Comparison of ENCODE assay signal across 9 cellular contexts in genomic region chr1:26537951-26538352, GRCh38. TPM values are rescaled to one million over a fixed set of nuclear protein-coding genes. Genes with fewer than 3 reads are reported as not detected.
DNase-seq lines count a peak whose midpoint lies in the region; ATAC-seq, FAIRE-seq and TF ChIP-seq lines count a peak whose summit lies in the region.
"Had no signal": no experiment of that assay in that cellular context is flagged by ENCODE, and none has a peak within 500 bp of the region (broad histone marks: within the 10 kb centered on the region; RNA-seq: fewer than 3 reads in every experiment).

No MANE protein-coding gene starts in this region.

- peak; percentile 45; the same call in 1 of the 2 replicates for TF ChIP-seq CTCF in GM12875 (IDR thresholded peaks at IDR 0.05; ENCODE audit: borderline replicate concordance, insufficient read depth, low read depth, low read length)
- peak in 2 of 5 experiments; percentile 12 to 19 for TF ChIP-seq CTCF in transverse colon (IDR thresholded peaks at IDR 0.05)
- TF ChIP-seq CTCF in BE2C (IDR thresholded peaks at IDR 0.05; ENCODE audit: low read depth, low read length) = no peak

- H3K4me1 ChIP-seq in transverse colon (peaks cover 15 to 77% (median 33%) of the 10 kb centered on the region in 4 donors), BE2C (no peaks in the 10 kb centered on the region; the same call in 1 of the 2 replicates)

- H3K4me3 ChIP-seq in GM12875 (ENCODE audit: low read depth, low read length) = no peak overlapping the region
- H3K4me3 ChIP-seq in transverse colon = no peak overlapping the region
- H3K4me3 ChIP-seq in BE2C (ENCODE audit: low read depth, low read length) = no peak overlapping the region

- DNase-seq in AG08396 (ENCODE audit: low spot score) (peak; percentile 60), SK-MEL-5 (ENCODE audit: low read depth, low spot score) (peak; percentile 53), frontal cortex (ENCODE audit: low spot score in 2 of 2) (peak; percentile 48 to 51), transverse colon (peak; percentile 60), NCI-H1694 treated with DMSO at 0.1 percent for 48 hours (lab: John Stamatoyannopoulos, UW) (no peak), BE2C (no peak)

- peak overlapping the region; percentile 38 to 72 (median 56) for H3K27ac ChIP-seq in transverse colon

- in situ Hi-C loops in SK-MEL-5 (cut with HindIII; ENCODE audit: low pct_unique_long_range_greater_than_20kb, low sequenced_read_pairs) (no loop called here), transverse colon (cut with MboI; ENCODE audit: low pct_ligation_motif_present in 1 of 4, low pct_unique_long_range_greater_than_20kb in 1 of 4, low sequenced_read_pairs in 3 of 4) (no loop called here)

- intact Hi-C loops in transverse colon (cut with DNase I; ENCODE audit: low total_unique reads) = no loop called here

- H3K27me3 ChIP-seq in transverse colon (no peaks in the 10 kb centered on the region), BE2C (no peaks in the 10 kb centered on the region)

- H3K9me3 ChIP-seq in transverse colon = no peaks in the 10 kb centered on the region
- no peaks in the 10 kb centered on the region for H3K9me3 ChIP-seq in BE2C

- FAIRE-seq in frontal cortex (lab: Jason Lieb, UNC) = no peak
- FAIRE-seq: endometrium had no signal

- H3K36me3 ChIP-seq in transverse colon (no peaks in the 10 kb centered on the region), BE2C (no peaks in the 10 kb centered on the region)

- WGBS in transverse colon (ENCODE audit: low coverage in 1 of 2), 2 donors = 28 to 33% methylated on average over 1 to 2 of the region's 2 CpGs

- no peak for ATAC-seq in GM21360 (IDR thresholded peaks at IDR 0.05; ENCODE audit: unreplicated experiment)

- no peak for TF ChIP-seq POLR2A in transverse colon (IDR thresholded peaks at IDR 0.05)

- TF ChIP-seq EP300 in transverse colon (IDR thresholded peaks at IDR 0.05; ENCODE audit: low read depth) = no peak

RNA-seq across cellular contexts. Expression of gene RPS6KA1, which starts 8.4 kb away (rescaled TPM):
- total RNA-seq in SK-MEL-5 (2014; rRNA removed; shearing (Covaris generic)) = 19.3 and 20.6 TPM in 2 replicates
- 19.4 and 36.7 TPM in 2 replicates for polyA plus RNA-seq in SK-MEL-5 (2015; cell fraction: cytosol; rRNA removed)
- polyA plus RNA-seq in SK-MEL-5 (2015; cell fraction: nucleus; rRNA removed) = 14.9 and 27.5 TPM in 2 replicates
- total RNA-seq in frontal cortex (3.3 TPM), transverse colon (100 to 1,000 TPM; 153 to 202 (median 174) TPM)
- polyA plus RNA-seq in BE2C (2012; ENCODE audit: insufficient read depth, insufficient read length, low read depth) = 4.7 TPM

Comparison
In these comparisons a context has a peak if more than half of its experiments do, and no peak if none do; other contexts are left out.
1. DNase-seq: peak in AG08396 (single experiment), SK-MEL-5 (single experiment), frontal cortex (2 of 2) and transverse colon (single experiment); none in NCI-H1694 treated with DMSO at 0.1 percent for 48 hours (single experiment) and BE2C (single experiment).